In the genomic region with DNA sequence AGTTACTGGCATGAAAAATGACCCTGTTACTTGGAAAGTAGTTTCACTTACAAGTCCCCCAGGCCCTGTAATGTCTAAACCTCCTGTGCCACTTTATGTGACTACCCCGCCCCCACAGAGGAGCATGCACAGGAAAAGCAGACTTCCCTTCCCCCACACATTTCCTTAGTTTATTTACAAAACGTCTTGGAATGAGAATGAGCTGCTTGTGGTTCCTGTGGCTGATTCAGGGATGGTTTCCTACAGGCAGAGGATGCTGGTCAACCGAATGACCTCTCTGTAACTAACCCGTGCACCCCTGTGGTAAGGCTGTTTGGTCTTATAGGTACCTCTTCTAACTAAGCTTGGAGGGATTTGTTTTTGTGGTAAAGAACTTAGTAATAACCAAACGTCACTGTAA, we compare ENCODE assay signal across 14 cellular contexts. TPM values are rescaled to one million over a fixed set of nuclear protein-coding genes. Genes with fewer than 3 reads are reported as not detected.
DNase-seq lines count a peak whose midpoint lies in the region; ATAC-seq and TF ChIP-seq lines count a peak whose summit lies in the region.
"Had no signal": no experiment of that assay in that cellular context is flagged by ENCODE, and none has a peak within 500 bp of the region (broad histone marks: within the 10 kb centered on the region; RNA-seq: fewer than 3 reads in every experiment).

No MANE protein-coding gene starts in this region.

- peaks cover 17% of the 10 kb centered on the region for H3K4me1 ChIP-seq in HUES48 (ENCODE audit: control insufficient read depth, insufficient read depth, low read length)
- H3K4me1 ChIP-seq in mesodermal cell (ENCODE audit: control insufficient read depth, insufficient read depth, low read length, poor library complexity, severe bottlenecking) = peaks cover 23% of the 10 kb centered on the region
- H3K4me1 ChIP-seq: pancreas had no signal

- H3K9ac ChIP-seq in HUES48 (ENCODE audit: low read depth, low read length) = no peak overlapping the region

- H3K9me3 ChIP-seq in HUES48 (ENCODE audit: control insufficient read depth, insufficient read depth, low read length) (no peaks in the 10 kb centered on the region), mesodermal cell (ENCODE audit: control insufficient read depth, low read length) (no peaks in the 10 kb centered on the region)
- H3K9me3 ChIP-seq: pancreas had no signal

- no peak for ATAC-seq in HG03460 (IDR thresholded peaks at IDR 0.05; ENCODE audit: unreplicated experiment)

- TF ChIP-seq CTCF in AG09309 (IDR thresholded peaks at IDR 0.05; ENCODE audit: control insufficient read depth, insufficient read depth, low read depth, low read length, missing control alignments) = no peak

- H3K27ac ChIP-seq in HUES48 (ENCODE audit: low read depth, low read length) (peak overlapping the region; percentile 18), mesodermal cell (ENCODE audit: low read depth, low read length, severe bottlenecking) (peak overlapping the region; percentile 48)
- H3K27ac ChIP-seq: pancreas had no signal

- H3K27me3 ChIP-seq in HUES48 (ENCODE audit: control insufficient read depth, insufficient read depth, low read length) = no peaks in the 10 kb centered on the region
- H3K27me3 ChIP-seq: pancreas had no signal

- DNase-seq in AG09309 (ENCODE audit: low read depth) (peak; percentile 73), dedifferentiated amniotic fluid mesenchymal stem cell (ENCODE audit: extremely low spot score) (peak; percentile 22), T-helper 9 cell (no peak)
- no peak for DNase-seq in activated CD4-positive, alpha-beta T cell treated with anti-CD3 and anti-CD28 coated beads, Interleukin-2, amount 50 U/mL, for 1 hour
- DNase-seq in activated CD4-positive, alpha-beta T cell treated with anti-CD3 and anti-CD28 coated beads for 48 hours = no peak
- DNase-seq: activated CD4-positive, alpha-beta T cell treated with anti-CD3 and anti-CD28 coated beads, Interleukin-2, amount 50 U/mL, for 48 hours; anterior cingulate cortex; Calu3; hippocampal formation; NCI-H187 treated with DMSO at 0.1 percent for 48 hours had no signal

- 13% methylated on average over 4 of the region's 5 CpGs; no CpG with 5 or more reads in 1 of the 2 experiments for WGBS in mesodermal cell (ENCODE audit: insufficient coverage in 2 of 2), 2 experiments

- H3K4me3 ChIP-seq in AG09309 (ENCODE audit: control insufficient read depth, low read depth, low read length) = no peak overlapping the region
- 0 out of 2 replicates have a peak overlapping the region, but pooled peaks have one; percentile 23 for H3K4me3 ChIP-seq in HUES48 (ENCODE audit: low read depth, low read length)
- no peak overlapping the region for H3K4me3 ChIP-seq in mesodermal cell (ENCODE audit: extremely low read depth, insufficient read depth, low read length, poor library complexity, severe bottlenecking)
- H3K4me3 ChIP-seq: pancreas had no signal

- H3K36me3 ChIP-seq in HUES48 (ENCODE audit: control insufficient read depth, insufficient read depth, low read length) = no peaks in the 10 kb centered on the region
- no peaks in the 10 kb centered on the region for H3K36me3 ChIP-seq in mesodermal cell (ENCODE audit: control insufficient read depth, insufficient read depth, low read length)
- H3K36me3 ChIP-seq: pancreas had no signal

RNA-seq across cellular contexts. Expression of gene RSPO3, which starts 28.5 kb away (rescaled TPM):
- 8.4 TPM for polyA plus RNA-seq in mesodermal cell (2013, experiment 1 of 2)
- 13.1 TPM for polyA plus RNA-seq in mesodermal cell (2013, experiment 2 of 2)

Comparison
In these comparisons a context has a peak if more than half of its experiments do, and no peak if none do; other contexts are left out.
1. DNase-seq: peak in AG09309 (single experiment) and dedifferentiated amniotic fluid mesenchymal stem cell (single experiment); none in T-helper 9 cell (single experiment), activated CD4-positive, alpha-beta T cell treated with anti-CD3 and anti-CD28 coated beads, Interleukin-2, amount 50 U/mL, for 1 hour (single experiment) and activated CD4-positive, alpha-beta T cell treated with anti-CD3 and anti-CD28 coated beads for 48 hours (single experiment).